In genomic region chr5:66829826-66830225, GRCh38 we compare ENCODE assay signal across 9 cellular contexts.
DNase-seq lines count a peak whose midpoint lies in the region; ATAC-seq and TF ChIP-seq lines count a peak whose summit lies in the region.
"Had no signal": no experiment of that assay in that cellular context is flagged by ENCODE, and none has a peak within 500 bp of the region (broad histone marks: within the 10 kb centered on the region; RNA-seq: fewer than 3 reads in every experiment).

No MANE protein-coding gene starts in this region.

- WGBS in tibial nerve, 2 donors = 19 to 38% methylated on average over 2 of the region's 2 CpGs

- no peak for TF ChIP-seq CTCF in RWPE2 (IDR thresholded peaks at IDR 0.05; ENCODE audit: poor library complexity, severe bottlenecking)
- no peak for TF ChIP-seq CTCF in tibial nerve (IDR thresholded peaks at IDR 0.05)

- TF ChIP-seq EP300 in tibial nerve (IDR thresholded peaks at IDR 0.05) = no peak

- no peak for DNase-seq in activated T-cell treated with anti-CD3 and anti-CD28 coated beads, Interleukin-2, amount 50 U/mL, for 4 hours
- no peak for DNase-seq in activated T-cell treated with anti-CD3 and anti-CD28 coated beads, Interleukin-2, amount 50 U/mL, for 1 hour
- DNase-seq in RWPE2 (ENCODE audit: low spot score) = no peak
- peak; percentile 62 for DNase-seq in epithelial cell of prostate (ENCODE audit: low read depth, low spot score)
- peak; percentile 87 for DNase-seq in renal cortical epithelial cell (ENCODE audit: low read depth)
- no peak for DNase-seq in RPMI8226
- DNase-seq in GM19240 (ENCODE audit: insufficient read length, low spot score) = no peak
- DNase-seq in tibial nerve (ENCODE audit: low spot score in 2 of 2) = no peak
- DNase-seq: effector CD8-positive, alpha-beta T cell had no signal

- no peaks in the 10 kb centered on the region for H3K27me3 ChIP-seq in RWPE2 (ENCODE audit: insufficient read depth, poor library complexity, severe bottlenecking)
- H3K27me3 ChIP-seq in tibial nerve = peaks cover 0 to 6% of the 10 kb centered on the region in 2 donors

- no peak for ATAC-seq in activated T-cell treated with anti-CD3 and anti-CD28 coated beads, Interleukin-2, amount 50 U/mL, for 4 hours
- ATAC-seq in RWPE2 (ENCODE audit: low read depth) = peak; percentile 88

- H3K27ac ChIP-seq in RWPE2 (ENCODE audit: poor library complexity, severe bottlenecking) (peak overlapping the region; percentile 83), epithelial cell of prostate (peak overlapping the region; percentile 91), tibial nerve (no peak overlapping the region)

- peaks cover 28% of the 10 kb centered on the region for H3K27me3 Mint-ChIP-seq in activated T-cell treated with anti-CD3 and anti-CD28 coated beads, Interleukin-2, amount 50 U/mL, for 4 hours (ENCODE audit: low read depth)

- H3K9me3 Mint-ChIP-seq in activated T-cell treated with anti-CD3 and anti-CD28 coated beads, Interleukin-2, amount 50 U/mL, for 4 hours = no peaks in the 10 kb centered on the region

- peak overlapping the region; percentile 17 for H3K4me3 Mint-ChIP-seq in activated T-cell treated with anti-CD3 and anti-CD28 coated beads, Interleukin-2, amount 50 U/mL, for 4 hours

- H3K4me1 ChIP-seq in RWPE2 (ENCODE audit: insufficient read depth, poor library complexity, severe bottlenecking) (peaks cover 29% of the 10 kb centered on the region), tibial nerve (peaks cover 0 to 8% (median 2%) of the 10 kb centered on the region in 4 donors)

- no peak for TF ChIP-seq POLR2A in tibial nerve (IDR thresholded peaks at IDR 0.05)

- H3K36me3 ChIP-seq in RWPE2 (ENCODE audit: low read depth) (no peaks in the 10 kb centered on the region), tibial nerve (no peaks in the 10 kb centered on the region)

- H3K9me3 ChIP-seq in RWPE2 (ENCODE audit: severe bottlenecking) (no peaks in the 10 kb centered on the region), tibial nerve (no peaks in the 10 kb centered on the region)

- H3K4me3 ChIP-seq in RWPE2 (ENCODE audit: severe bottlenecking) (peak overlapping the region; percentile 17), tibial nerve (no peak overlapping the region)

- peaks cover 22% of the 10 kb centered on the region for H3K4me1 Mint-ChIP-seq in activated T-cell treated with anti-CD3 and anti-CD28 coated beads, Interleukin-2, amount 50 U/mL, for 4 hours (ENCODE audit: low read depth)

- H3K36me3 Mint-ChIP-seq in activated T-cell treated with anti-CD3 and anti-CD28 coated beads, Interleukin-2, amount 50 U/mL, for 4 hours (ENCODE audit: insufficient read depth) = no peaks in the 10 kb centered on the region

Comparison
In these comparisons a context has a peak if more than half of its experiments do, and no peak if none do; other contexts are left out.
1. DNase-seq: peak in epithelial cell of prostate (single experiment) and renal cortical epithelial cell (single experiment); none in activated T-cell treated with anti-CD3 and anti-CD28 coated beads, Interleukin-2, amount 50 U/mL, for 4 hours (single experiment), activated T-cell treated with anti-CD3 and anti-CD28 coated beads, Interleukin-2, amount 50 U/mL, for 1 hour (single experiment), RWPE2 (single experiment), RPMI8226 (single experiment), GM19240 (single experiment) and tibial nerve (0 of 2).
2. H3K27ac ChIP-seq: peak in RWPE2 (single experiment) and epithelial cell of prostate (single experiment); none in tibial nerve (0 of 4).